ENCODE assay signal across 37 cellular contexts in genomic region chr5:173188280-173188679, GRCh38. TPM values are rescaled to one million over a fixed set of nuclear protein-coding genes. Genes with fewer than 3 reads are reported as not detected.
"Had no signal": no experiment of that assay in that cellular context is flagged by ENCODE, and none has a peak within 500 bp of the region (broad histone marks: within the 10 kb centered on the region; RNA-seq: fewer than 3 reads in every experiment).

No MANE protein-coding gene starts in this region.

- H3K9me3 ChIP-seq: MG63 had no signal

- DNase-seq: Karpas-422, Kasumi-1, MG63, MM.1S, MV-4-11, NCI-H1048, NCI-H1092, NCI-H1092 treated with DMSO at 0.1 percent for 48 hours, NCI-H1105, NCI-H1105 treated with DMSO at 0.1 percent for 48 hours, NCI-H1417, NCI-H1417 treated with DMSO at 0.1 percent for 48 hours, NCI-H1436, NCI-H1436 treated with DMSO at 0.1 percent for 48 hours, NCI-H146, NCI-H1694, NCI-H1694 treated with DMSO at 0.1 percent for 48 hours, NCI-H187, NCI-H187 treated with DMSO at 0.1 percent for 48 hours, NCI-H1930, NCI-H2029, NCI-H2029 treated with DMSO at 0.1 percent for 48 hours, NCI-H2081, NCI-H2081 treated with DMSO at 0.1 percent for 48 hours, NCI-H2107, NCI-H2171, NCI-H2227 treated with DMSO at 0.1 percent for 48 hours, NCI-H226, NCI-H345, NCI-H446, NCI-H446 treated with DMSO at 0.1 percent for 48 hours, NCI-H510A, NCI-H510A treated with DMSO at 0.1 percent for 48 hours, NCI-H524 had no signal

- H3K36me3 ChIP-seq: MG63 had no signal

- H3K4me3 ChIP-seq: MG63 had no signal

RNA-seq across cellular contexts. Expression of gene NKX2-5, which starts 46.7 kb away (rescaled TPM):
- total RNA-seq: LHCN-M2, M059J, NCI-H460 had no signal
